In the genomic region with DNA sequence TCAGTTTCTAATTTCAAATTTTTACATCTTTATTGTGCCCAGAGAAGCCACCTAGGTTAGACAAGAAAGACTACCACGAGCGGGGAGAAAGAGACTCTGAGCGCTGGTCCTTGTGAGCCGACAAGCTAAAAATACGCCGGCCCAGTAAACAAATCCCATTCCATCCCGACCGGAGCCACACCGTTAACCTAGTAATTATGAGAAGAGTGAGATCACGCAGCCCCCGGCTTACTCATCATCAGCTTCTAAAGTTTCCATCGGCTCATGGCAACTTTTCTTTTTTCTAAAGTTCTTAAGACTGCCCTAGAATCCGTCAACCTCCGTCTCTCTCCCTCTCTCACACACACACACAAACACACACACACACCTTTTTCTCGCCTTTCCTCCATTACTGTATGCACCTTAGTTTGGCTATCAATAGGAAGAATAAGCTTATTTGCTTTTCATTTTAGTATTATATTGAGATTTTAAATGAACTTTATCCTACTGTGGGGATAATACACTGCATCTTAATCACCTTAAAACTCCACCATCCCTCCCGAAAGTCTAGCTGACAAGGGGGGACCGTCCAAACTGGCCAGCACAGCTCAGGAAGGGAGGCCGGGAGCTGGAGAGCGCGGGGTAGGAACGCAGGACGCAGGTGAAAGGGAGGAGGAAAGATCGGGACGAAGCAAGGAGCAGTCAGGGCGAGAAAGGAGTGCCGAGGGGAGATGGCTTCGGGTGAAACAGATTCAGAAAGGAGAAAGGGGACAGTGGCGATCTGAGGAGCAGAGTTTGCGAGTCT, we compare ENCODE assay signal across 8 cellular contexts. TPM values are rescaled to one million over a fixed set of nuclear protein-coding genes. Genes with fewer than 3 reads are reported as not detected.
DNase-seq lines count a peak whose midpoint lies in the region; ATAC-seq and TF ChIP-seq lines count a peak whose summit lies in the region.

No MANE protein-coding gene starts in this region.

- DNase-seq in 8988T = peak; percentile 15
- peak; percentile 32 for DNase-seq in HuH-7 (ENCODE audit: low spot score)
- DNase-seq in T-helper 17 cell = peak in 1 of 3 donors; percentile 10
- DNase-seq in astrocyte of the cerebellum (ENCODE audit: low read depth) = peak; percentile 72
- DNase-seq in hippocampal formation (lab: John Stamatoyannopoulos, UW) = peak; percentile 50 to 65
- peak; percentile 71 for DNase-seq in retina
- DNase-seq in NCI-H1930 (lab: John Stamatoyannopoulos, UW) = no peak

- in situ Hi-C loops in astrocyte of the cerebellum (cut with HindIII; ENCODE audit: low sequenced_read_pairs) = no loop called here

- peak overlapping the region; percentile 100 for H3K4me3 Mint-ChIP-seq in T-helper 17 cell

- no peak for TF ChIP-seq CTCF in astrocyte of the cerebellum (IDR thresholded peaks at IDR 0.05; ENCODE audit: low read depth, low read length, missing control alignments)

- H3K4me1 Mint-ChIP-seq in T-helper 17 cell = peaks cover 33% of the 10 kb centered on the region

- H3K4me3 ChIP-seq in astrocyte of the cerebellum (ENCODE audit: low read depth, low read length) = peak overlapping the region; percentile 73

- peak overlapping the region; percentile 98 for H3K27ac Mint-ChIP-seq in T-helper 17 cell

- ATAC-seq in GM19351 (IDR thresholded peaks at IDR 0.05; ENCODE audit: unreplicated experiment) (peak; percentile 21), T-helper 17 cell (peak; percentile 56)

- H3K36me3 Mint-ChIP-seq in T-helper 17 cell (ENCODE audit: low read depth) = peaks cover 7% of the 10 kb centered on the region

- no peaks in the 10 kb centered on the region for H3K9me3 ChIP-seq in T-helper 17 cell (ENCODE audit: control insufficient read depth, low read length, poor library complexity, severe bottlenecking)

- H3K27me3 Mint-ChIP-seq in T-helper 17 cell = no peaks in the 10 kb centered on the region

RNA-seq across cellular contexts. Expression of gene OTUD7B, which starts 0.7 kb away (rescaled TPM):
- total RNA-seq in T-helper 17 cell = 10 to 100 TPM in 1 of 2 donors, 1 to 10 TPM in 1; 5.9 to 10.5 TPM

RNA-seq across cellular contexts. Expression of gene VPS45, which starts 57.8 kb away (rescaled TPM):
- total RNA-seq in T-helper 17 cell = 10 to 100 TPM; 17.5 to 18.4 TPM

Comparison
In these comparisons a context has a peak if more than half of its experiments do, and no peak if none do; other contexts are left out.
1. DNase-seq: peak in 8988T (single experiment), HuH-7 (single experiment), astrocyte of the cerebellum (single experiment), hippocampal formation (2 of 2) and retina (single experiment); none in NCI-H1930 (0 of 2).